10 cellular contexts compared by ENCODE assay signal in genomic region chr19:16604615-16605014, GRCh38.
"Had no signal": no experiment of that assay in that cellular context is flagged by ENCODE, and none has a peak within 500 bp of the region (broad histone marks: within the 10 kb centered on the region; RNA-seq: fewer than 3 reads in every experiment).

No MANE protein-coding gene starts in this region.

- H3K9ac ChIP-seq: parathyroid adenoma had no signal

- H2AFZ ChIP-seq: hepatocyte, parathyroid adenoma had no signal

- H3K36me3 ChIP-seq: tibial artery had no signal

- H3K27ac ChIP-seq: hepatocyte, parathyroid adenoma, tibial artery had no signal

- H3K9me3 ChIP-seq: tibial artery had no signal

- H3K27me3 ChIP-seq: hepatocyte, tibial artery had no signal

- ATAC-seq: activated CD4-positive, CD25-positive, alpha-beta regulatory T cell treated with anti-CD3 and anti-CD28 coated beads, Interleukin-2, amount 50 U/mL, for 24 hours; naive thymus-derived CD8-positive, alpha-beta T cell had no signal

- H3K4me3 ChIP-seq: hepatocyte, tibial artery had no signal

- FAIRE-seq: colon, keratinocyte, urothelium cell line had no signal

- DNase-seq: activated T-cell treated with anti-CD3 and anti-CD28 coated beads for 4 hours; naive thymus-derived CD8-positive, alpha-beta T cell; stimulated activated naive B cell treated with anti-CD40 and anti-IgM and Interleukin-4, amounts not matched to agents 10 μg/mL and 1 μg/mL and 100 μg/mL, for 72 hours; tibial artery had no signal

- H3K4me2 ChIP-seq: hepatocyte had no signal
